8 cellular contexts compared by ENCODE assay signal in genomic region chr20:51023617-51024155, GRCh38. TPM values are rescaled to one million over a fixed set of nuclear protein-coding genes. Genes with fewer than 3 reads are reported as not detected.
DNase-seq lines count a peak whose midpoint lies in the region; ATAC-seq and TF ChIP-seq lines count a peak whose summit lies in the region.

No MANE protein-coding gene starts in this region.

- no peak overlapping the region for H3K27ac ChIP-seq in SK-N-MC

- no TSS peak for BruUV-seq in Calu3 (replicated peaks; lab: Mats Ljungman, UMichigan)

- peak overlapping the region; percentile 60 for H3K9ac ChIP-seq in SK-N-MC (ENCODE audit: insufficient read length)

- H3K27ac Mint-ChIP-seq in Calu3 (ENCODE audit: unreplicated experiment) = no peak overlapping the region
- H3K27ac Mint-ChIP-seq in glutamatergic neuron (ENCODE audit: unreplicated experiment) = no peak overlapping the region

- H3K27me3 Mint-ChIP-seq in Calu3 (ENCODE audit: unreplicated experiment) (peaks cover 78% of the 10 kb centered on the region), glutamatergic neuron (ENCODE audit: unreplicated experiment) (peaks cover 26% of the 10 kb centered on the region)

- H3K36me3 Mint-ChIP-seq in Calu3 (ENCODE audit: insufficient read depth, unreplicated experiment) (peaks cover 13% of the 10 kb centered on the region), glutamatergic neuron (ENCODE audit: unreplicated experiment) (no peaks in the 10 kb centered on the region)

- no peak for ATAC-seq in GM21381 (IDR thresholded peaks at IDR 0.05; ENCODE audit: unreplicated experiment)

- CTCF ChIA-PET in Calu3 (lab: Charles Lee) = interaction anchor here (0.8 kb wide), 1 partner anchor 36 kb away, joined by 3 read pairs; no protein-coding TSS in a partner anchor

- H3K4me3 ChIP-seq in SK-N-MC = peak overlapping the region; percentile 87
- H3K4me3 ChIP-seq in retinal pigment epithelial cell (ENCODE audit: low read length) = peak overlapping the region; percentile 48

- peaks cover 18% of the 10 kb centered on the region for H3K4me1 Mint-ChIP-seq in Calu3 (ENCODE audit: low read depth, unreplicated experiment)
- H3K4me1 Mint-ChIP-seq in glutamatergic neuron (ENCODE audit: low read depth, unreplicated experiment) = no peaks in the 10 kb centered on the region

- H3K4me3 Mint-ChIP-seq in Calu3 (ENCODE audit: low read depth, unreplicated experiment) (peak overlapping the region; percentile 72), glutamatergic neuron (ENCODE audit: unreplicated experiment) (peak overlapping the region; percentile 89)

- TF ChIP-seq CTCF in Calu3 (IDR thresholded peaks at IDR 0.05; ENCODE audit: unreplicated experiment) (no peak), glutamatergic neuron (IDR thresholded peaks at IDR 0.05; ENCODE audit: partially characterized antibody, unreplicated experiment) (no peak), retinal pigment epithelial cell (conservative IDR thresholded peaks at IDR 0.05; ENCODE audit: low read depth, low read length) (no peak)

- H3K9me3 Mint-ChIP-seq in Calu3 (ENCODE audit: low read depth, unreplicated experiment) = no peaks in the 10 kb centered on the region
- peaks cover 10% of the 10 kb centered on the region for H3K9me3 Mint-ChIP-seq in glutamatergic neuron (ENCODE audit: unreplicated experiment)

- no peaks in the 10 kb centered on the region for H3K9me3 ChIP-seq in SK-N-MC (ENCODE audit: low read depth, low read length)

- intact Hi-C loops in Calu3 (cut with micrococcal nuclease; ENCODE audit: unreplicated experiment) = no loop called here

- H3K36me3 ChIP-seq in SK-N-MC (ENCODE audit: insufficient read depth, low read length) = no peaks in the 10 kb centered on the region

- DNase-seq in Calu3 (no peak), SK-N-MC (ENCODE audit: low read depth, low spot score) (no peak), glutamatergic neuron (no peak), retinal pigment epithelial cell (ENCODE audit: low read depth) (no peak), NAMALWA (ENCODE audit: low spot score) (no peak), SW480 (ENCODE audit: low spot score) (no peak), NCI-H1092 treated with DMSO at 0.1 percent for 48 hours (lab: John Stamatoyannopoulos, UW) (no peak)

RNA-seq across cellular contexts. Expression of gene KCNG1, which starts 0.8 kb away (rescaled TPM):
- total RNA-seq in Calu3 (2022) (3.9 and 6.8 TPM in 2 replicates), glutamatergic neuron (ENCODE audit: unreplicated experiment) (3.6 TPM)
